Comparison of ENCODE assay signal across 26 cellular contexts in the genomic region with DNA sequence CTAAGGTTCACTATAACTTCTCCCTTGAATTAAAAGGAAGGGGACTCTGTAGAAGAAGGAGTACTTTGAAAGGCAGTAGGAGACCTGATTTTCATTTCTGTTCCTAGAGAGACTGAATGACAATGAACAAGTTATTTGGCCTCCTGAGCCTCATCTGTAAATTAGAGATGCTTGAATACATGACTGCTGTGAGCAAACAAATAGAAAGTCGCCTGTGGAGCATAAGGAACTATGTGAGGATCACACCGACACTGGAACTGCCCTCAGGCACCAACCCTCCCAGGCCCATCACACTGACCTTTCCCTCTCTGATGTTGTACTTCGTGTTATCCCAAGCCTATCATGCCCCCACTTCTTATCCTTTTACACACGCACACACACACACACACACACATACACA. TPM values are rescaled to one million over a fixed set of nuclear protein-coding genes. Genes with fewer than 3 reads are reported as not detected.
DNase-seq lines count a peak whose midpoint lies in the region; ATAC-seq and TF ChIP-seq lines count a peak whose summit lies in the region.
"Had no signal": no experiment of that assay in that cellular context is flagged by ENCODE, and none has a peak within 500 bp of the region (broad histone marks: within the 10 kb centered on the region; RNA-seq: fewer than 3 reads in every experiment).

No MANE protein-coding gene starts in this region.

- peaks cover 2% of the 10 kb centered on the region for H3K4me1 Mint-ChIP-seq in endodermal cell
- peaks cover 25% of the 10 kb centered on the region for H3K4me1 Mint-ChIP-seq in nephron
- H3K4me1 Mint-ChIP-seq in effector memory CD8-positive, alpha-beta T cell (ENCODE audit: low read depth in 2 of 2): no peaks in the 10 kb centered on the region

- in situ Hi-C loops in G401 (cut with HindIII; ENCODE audit: low sequenced_read_pairs): no loop called here

- no peak for ATAC-seq in effector memory CD8-positive, alpha-beta T cell (replicated peaks)
- ATAC-seq in HG02981 (IDR thresholded peaks at IDR 0.05; ENCODE audit: unreplicated experiment): no peak
- ATAC-seq: CD8-positive, alpha-beta T cell; K562; Right ventricle myocardium inferior; SK-N-SH treated with all-trans-retinoic acid at 6 μM for 48 hours had no signal

- no peaks in the 10 kb centered on the region for H3K9me3 ChIP-seq in endodermal cell (ENCODE audit: control insufficient read depth, low read length)
- H3K9me3 ChIP-seq: SJCRH30 had no signal

- WGBS in endodermal cell (ENCODE audit: insufficient coverage in 1 of 2, insufficient read length in 1 of 2), 2 experiments: 14 to 43% methylated on average over 2 to 4 of the region's 4 CpGs

- TF ChIP-seq CTCF in endodermal cell (conservative IDR thresholded peaks at IDR 0.05): no peak
- TF ChIP-seq CTCF in nephron (IDR thresholded peaks at IDR 0.05; ENCODE audit: unreplicated experiment in 3 of 3): no peak

- H3K36me3 ChIP-seq in H7 (replicated peaks; ENCODE audit: control insufficient read depth, insufficient read depth, low read length) (no peaks in the 10 kb centered on the region), endodermal cell (ENCODE audit: control insufficient read depth, insufficient read depth, low read length) (no peaks in the 10 kb centered on the region)
- H3K36me3 ChIP-seq: SJCRH30 had no signal

- H3K27me3 ChIP-seq in H7 (ENCODE audit: control insufficient read depth, insufficient read depth, low read length): peaks cover 52% of the 10 kb centered on the region
- peaks cover 9% of the 10 kb centered on the region for H3K27me3 ChIP-seq in endodermal cell (ENCODE audit: control insufficient read depth, insufficient read depth, low read length, poor library complexity, severe bottlenecking)
- H3K27me3 ChIP-seq: SJCRH30 had no signal

- H3K36me3 Mint-ChIP-seq in endodermal cell (ENCODE audit: low read depth) (peaks cover 5% of the 10 kb centered on the region), nephron (ENCODE audit: low read depth) (no peaks in the 10 kb centered on the region)
- H3K36me3 Mint-ChIP-seq in effector memory CD8-positive, alpha-beta T cell (ENCODE audit: insufficient read depth): no peaks in the 10 kb centered on the region

- H3K4me3 ChIP-seq in H7 (ENCODE audit: insufficient read depth, low read depth, low read length) (no peak overlapping the region), endodermal cell (ENCODE audit: low read length) (no peak overlapping the region)
- H3K4me3 ChIP-seq: K562, PC-9, SJCRH30 had no signal

- no peak overlapping the region for H3K9ac ChIP-seq in endodermal cell (ENCODE audit: extremely low read depth, low read length, poor library complexity, severe bottlenecking)

- H3K9me3 Mint-ChIP-seq in endodermal cell (peaks cover 3% of the 10 kb centered on the region), nephron (no peaks in the 10 kb centered on the region)
- H3K9me3 Mint-ChIP-seq in effector memory CD8-positive, alpha-beta T cell: no peaks in the 10 kb centered on the region
- H3K9me3 Mint-ChIP-seq: CD8-positive, alpha-beta T cell had no signal

- H3K4me1 ChIP-seq in endodermal cell (ENCODE audit: control insufficient read depth, insufficient read depth, low read length): no peaks in the 10 kb centered on the region
- H3K4me1 ChIP-seq: SJCRH30 had no signal

- no peak overlapping the region for H3K27ac ChIP-seq in endodermal cell (ENCODE audit: low read depth, low read length)
- H3K27ac ChIP-seq: C4-2B, PC-9, SJCRH30 had no signal

- no peak overlapping the region for H3K4me3 Mint-ChIP-seq in endodermal cell
- no peak overlapping the region for H3K4me3 Mint-ChIP-seq in nephron
- H3K4me3 Mint-ChIP-seq in effector memory CD8-positive, alpha-beta T cell: no peak overlapping the region
- H3K4me3 Mint-ChIP-seq: CD8-positive, alpha-beta T cell had no signal

- H3K27ac Mint-ChIP-seq in endodermal cell (no peak overlapping the region), nephron (peak overlapping the region in 2 of 3 experiments; percentile 3 to 75)
- no peak overlapping the region for H3K27ac Mint-ChIP-seq in effector memory CD8-positive, alpha-beta T cell
- H3K27ac Mint-ChIP-seq: CD8-positive, alpha-beta T cell had no signal

- peak; percentile 39 for DNase-seq in H7
- DNase-seq in NCI-H146 treated with DMSO at 0.1 percent for 48 hours (lab: John Stamatoyannopoulos, UW; ENCODE audit: unreplicated experiment): peak; percentile 20
- peak; percentile 37 for DNase-seq in endodermal cell
- no peak for DNase-seq in effector memory CD8-positive, alpha-beta T cell
- DNase-seq in G401 (ENCODE audit: low spot score): no peak
- no peak for DNase-seq in NCI-H1436 (lab: John Stamatoyannopoulos, UW)
- DNase-seq: CD8-positive, alpha-beta T cell; DMS 273 treated with DMSO at 0.1 percent for 48 hours; DMS79; EL; Kasumi-1; NCI-H1105; NCI-H187 treated with DMSO at 0.1 percent for 48 hours; NCI-H2171 treated with DMSO at 0.1 percent for 48 hours; NCI-H446; NCI-H524 treated with DMSO at 0.1 percent for 48 hours; NCI-H82; NK-92 treated with Interleukin-12 subunit alpha and Interleukin-12 subunit beta, amount 100 ng/mL, for 24 hours; PC-9; SJCRH30 had no signal

- H3K27me3 Mint-ChIP-seq in endodermal cell (ENCODE audit: insufficient read depth) (peaks cover 49% of the 10 kb centered on the region), nephron (ENCODE audit: low read depth) (no peaks in the 10 kb centered on the region)
- H3K27me3 Mint-ChIP-seq in effector memory CD8-positive, alpha-beta T cell: no peaks in the 10 kb centered on the region

RNA-seq across cellular contexts. Expression of a gene that starts 48.6 kb away (rescaled TPM):
- total RNA-seq in H7 (2014; rRNA removed; shearing (Covaris generic)): 0.03 and 0.04 TPM in 2 replicates
- total RNA-seq in endodermal cell: under 1 TPM; 0.18 to 0.26 TPM
- polyA plus RNA-seq in endodermal cell (2013, experiment 1 of 2): 0.18 TPM
- polyA plus RNA-seq in endodermal cell (2013, experiment 2 of 2): 0.12 TPM
- not detected in 2 replicates for total RNA-seq in G401 (2014; rRNA removed; shearing (Covaris generic))

Comparison
In these comparisons a context has a peak if more than half of its experiments do, and no peak if none do; other contexts are left out.
1. DNase-seq: peak in H7 (single experiment), NCI-H146 treated with DMSO at 0.1 percent for 48 hours (single experiment) and endodermal cell (single experiment); none in effector memory CD8-positive, alpha-beta T cell (0 of 3), G401 (single experiment) and NCI-H1436 (single experiment).
2. H3K27ac Mint-ChIP-seq: peak in nephron (2 of 3); none in endodermal cell (single experiment) and effector memory CD8-positive, alpha-beta T cell (0 of 2).